ENCODE assay signal across 9 cellular contexts in genomic region chr11:128501576-128502549, GRCh38.
DNase-seq lines count a peak whose midpoint lies in the region; ATAC-seq, FAIRE-seq and TF ChIP-seq lines count a peak whose summit lies in the region.
"Had no signal": no experiment of that assay in that cellular context is flagged by ENCODE, and none has a peak within 500 bp of the region (broad histone marks: within the 10 kb centered on the region; RNA-seq: fewer than 3 reads in every experiment).

No MANE protein-coding gene starts in this region.

- POLR2A ChIA-PET in activated naive CD8-positive, alpha-beta T cell treated with anti-CD3 and anti-CD28 coated beads, Interleukin-2, amount 10 ng/mL, durations not matched to agents 7 days and 5 days (lab: Charles Lee) = interaction anchor here (0.7 to 34.4 kb wide), 14 partner anchors 8 to 468 kb away, joined by 3 to 716 read pairs (median 4); partner anchors contain the start of gene FLI1

- H3K27me3 ChIP-seq in right cardiac atrium (ENCODE audit: control insufficient read depth, insufficient read depth) (no peaks in the 10 kb centered on the region), prostate gland (replicated peaks; ENCODE audit: insufficient read depth) (no peaks in the 10 kb centered on the region)

- ATAC-seq in activated naive CD8-positive, alpha-beta T cell treated with anti-CD3 and anti-CD28 coated beads, Interleukin-2, amount 10 ng/mL, durations not matched to agents 7 days and 5 days (ENCODE audit: low read depth) = no peak
- ATAC-seq in right cardiac atrium = peak; percentile 80 to 84
- no peak for ATAC-seq in stimulated activated memory B cell treated with anti-CD40 and anti-IgM and Interleukin-4, amounts not matched to agents 10 μg/mL and 1 μg/mL and 100 μg/mL, for 72 hours
- ATAC-seq: HCT116 had no signal

- H3K4me1 Mint-ChIP-seq in activated naive CD8-positive, alpha-beta T cell treated with anti-CD3 and anti-CD28 coated beads, Interleukin-2, amount 10 ng/mL, durations not matched to agents 7 days and 5 days = peaks cover 88% of the 10 kb centered on the region
- peaks cover 97% of the 10 kb centered on the region for H3K4me1 Mint-ChIP-seq in stimulated activated memory B cell treated with anti-CD40 and anti-IgM and Interleukin-4, amounts not matched to agents 10 μg/mL and 1 μg/mL and 100 μg/mL, for 72 hours

- no peaks in the 10 kb centered on the region for H3K27me3 Mint-ChIP-seq in activated naive CD8-positive, alpha-beta T cell treated with anti-CD3 and anti-CD28 coated beads, Interleukin-2, amount 10 ng/mL, durations not matched to agents 7 days and 5 days
- H3K27me3 Mint-ChIP-seq in stimulated activated memory B cell treated with anti-CD40 and anti-IgM and Interleukin-4, amounts not matched to agents 10 μg/mL and 1 μg/mL and 100 μg/mL, for 72 hours = no peaks in the 10 kb centered on the region

- H3K36me3 ChIP-seq in KOPT-K1 (ENCODE audit: insufficient read depth, low read length) (peaks cover 70% of the 10 kb centered on the region), prostate gland (no peaks in the 10 kb centered on the region)

- DNase-seq in activated naive CD8-positive, alpha-beta T cell treated with anti-CD3 and anti-CD28 coated beads, Interleukin-2, amount 10 ng/mL, durations not matched to agents 7 days and 5 days = no peak
- peak in 2 of 3 donors; percentile 54 to 71 for DNase-seq in right cardiac atrium
- DNase-seq in NCI-H345 (lab: John Stamatoyannopoulos, UW) = no peak
- no peak for DNase-seq in prostate gland (ENCODE audit: low spot score)
- DNase-seq in NCI-H2029 treated with DMSO at 0.1 percent for 48 hours (lab: John Stamatoyannopoulos, UW) = no peak
- DNase-seq in RCC 7860 (ENCODE audit: low spot score) = no peak

- no peak for TF ChIP-seq POLR2A in prostate gland (IDR thresholded peaks at IDR 0.05)

- H3K27ac ChIP-seq in KOPT-K1 (ENCODE audit: low read depth, low read length, poor library complexity, severe bottlenecking) (peak overlapping the region; percentile 62), right cardiac atrium (ENCODE audit: low read length) (peak overlapping the region; percentile 88), prostate gland (no peak overlapping the region)

- H3K9me3 Mint-ChIP-seq in activated naive CD8-positive, alpha-beta T cell treated with anti-CD3 and anti-CD28 coated beads, Interleukin-2, amount 10 ng/mL, durations not matched to agents 7 days and 5 days = no peaks in the 10 kb centered on the region
- no peaks in the 10 kb centered on the region for H3K9me3 Mint-ChIP-seq in stimulated activated memory B cell treated with anti-CD40 and anti-IgM and Interleukin-4, amounts not matched to agents 10 μg/mL and 1 μg/mL and 100 μg/mL, for 72 hours

- intact Hi-C loops in right cardiac atrium (cut with DNase I) = no loop called here
- intact Hi-C loops in prostate gland (cut with DNase I) = no loop called here

- no peak for TF ChIP-seq CTCF in prostate gland (IDR thresholded peaks at IDR 0.05)

- H3K4me1 ChIP-seq in right cardiac atrium (ENCODE audit: control insufficient read depth, insufficient read depth, low read length) (peaks cover 44% of the 10 kb centered on the region), prostate gland (replicated peaks) (peaks cover 6% of the 10 kb centered on the region)

- H3K4me3 Mint-ChIP-seq in activated naive CD8-positive, alpha-beta T cell treated with anti-CD3 and anti-CD28 coated beads, Interleukin-2, amount 10 ng/mL, durations not matched to agents 7 days and 5 days = peak overlapping the region; percentile 98
- H3K4me3 Mint-ChIP-seq in stimulated activated memory B cell treated with anti-CD40 and anti-IgM and Interleukin-4, amounts not matched to agents 10 μg/mL and 1 μg/mL and 100 μg/mL, for 72 hours = peak overlapping the region; percentile 32

- H3K27ac Mint-ChIP-seq in activated naive CD8-positive, alpha-beta T cell treated with anti-CD3 and anti-CD28 coated beads, Interleukin-2, amount 10 ng/mL, durations not matched to agents 7 days and 5 days = peak overlapping the region; percentile 90
- H3K27ac Mint-ChIP-seq in stimulated activated memory B cell treated with anti-CD40 and anti-IgM and Interleukin-4, amounts not matched to agents 10 μg/mL and 1 μg/mL and 100 μg/mL, for 72 hours = peak overlapping the region; percentile 87

- H3K36me3 Mint-ChIP-seq in activated naive CD8-positive, alpha-beta T cell treated with anti-CD3 and anti-CD28 coated beads, Interleukin-2, amount 10 ng/mL, durations not matched to agents 7 days and 5 days = peaks cover 52% of the 10 kb centered on the region
- peaks cover 52% of the 10 kb centered on the region for H3K36me3 Mint-ChIP-seq in stimulated activated memory B cell treated with anti-CD40 and anti-IgM and Interleukin-4, amounts not matched to agents 10 μg/mL and 1 μg/mL and 100 μg/mL, for 72 hours

- FAIRE-seq in RCC 7860 (lab: Jason Lieb, UNC) = no peak

- no peak overlapping the region for H3K4me3 ChIP-seq in right cardiac atrium (ENCODE audit: low read length)
- H3K4me3 ChIP-seq in prostate gland = no peak overlapping the region

- WGBS in right cardiac atrium = 46% methylated on average over 5 of the region's 5 CpGs
- 60% methylated on average over 5 of the region's 5 CpGs for WGBS in prostate gland

- no peaks in the 10 kb centered on the region for H3K9me3 ChIP-seq in KOPT-K1 (ENCODE audit: insufficient read depth, low read length, poor library complexity, severe bottlenecking)
- no peaks in the 10 kb centered on the region for H3K9me3 ChIP-seq in right cardiac atrium (ENCODE audit: control insufficient read depth, low read length)
- H3K9me3 ChIP-seq in prostate gland = no peaks in the 10 kb centered on the region

Comparison
In these comparisons a context has a peak if more than half of its experiments do, and no peak if none do; other contexts are left out.
1. H3K27ac ChIP-seq: peak in KOPT-K1 (single experiment) and right cardiac atrium (single experiment); none in prostate gland (0 of 2).
2. ATAC-seq: peak in right cardiac atrium (2 of 2); none in activated naive CD8-positive, alpha-beta T cell treated with anti-CD3 and anti-CD28 coated beads, Interleukin-2, amount 10 ng/mL, durations not matched to agents 7 days and 5 days (single experiment) and stimulated activated memory B cell treated with anti-CD40 and anti-IgM and Interleukin-4, amounts not matched to agents 10 μg/mL and 1 μg/mL and 100 μg/mL, for 72 hours (single experiment).
3. DNase-seq: peak in right cardiac atrium (2 of 3); none in activated naive CD8-positive, alpha-beta T cell treated with anti-CD3 and anti-CD28 coated beads, Interleukin-2, amount 10 ng/mL, durations not matched to agents 7 days and 5 days (single experiment), NCI-H345 (single experiment), prostate gland (single experiment), NCI-H2029 treated with DMSO at 0.1 percent for 48 hours (single experiment) and RCC 7860 (single experiment).